ENCODE assay signal across 9 cellular contexts in the genomic region with DNA sequence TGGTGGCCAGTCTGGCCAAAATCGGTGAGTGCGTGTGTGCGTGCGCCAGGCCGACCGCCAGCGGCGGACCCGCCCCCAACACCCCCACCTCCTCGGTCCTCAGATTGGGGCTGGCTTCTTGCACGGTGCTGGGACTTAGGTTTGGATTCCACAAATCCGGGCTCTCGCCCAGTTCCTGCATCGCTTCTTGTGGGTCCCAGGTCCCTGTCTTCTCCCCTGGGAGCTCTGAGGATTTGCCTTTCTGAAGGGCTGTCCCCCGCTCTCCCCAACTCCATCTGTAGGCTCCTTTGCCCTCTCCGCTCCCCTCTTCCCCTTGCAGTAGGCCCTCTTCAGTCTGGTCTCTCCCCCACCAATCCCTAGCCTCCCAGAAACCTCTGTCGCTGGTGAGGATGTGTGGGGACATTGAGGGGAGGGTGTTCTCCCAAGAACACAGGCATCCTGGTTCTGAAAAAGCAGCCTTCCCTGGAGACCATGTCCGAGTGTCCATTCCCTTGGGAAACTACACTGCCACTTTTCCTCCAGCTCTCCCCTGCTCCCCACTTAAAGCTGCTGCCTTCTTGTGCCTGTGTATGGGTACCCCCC. TPM values are rescaled to one million over a fixed set of nuclear protein-coding genes. Genes with fewer than 3 reads are reported as not detected.
DNase-seq lines count a peak whose midpoint lies in the region; ATAC-seq, FAIRE-seq and TF ChIP-seq lines count a peak whose summit lies in the region.
"Had no signal": no experiment of that assay in that cellular context is flagged by ENCODE, and none has a peak within 500 bp of the region (broad histone marks: within the 10 kb centered on the region; RNA-seq: fewer than 3 reads in every experiment).

No MANE protein-coding gene starts in this region.

- no peaks in the 10 kb centered on the region for H3K9me3 ChIP-seq in adipocyte (ENCODE audit: control insufficient read depth, low read length)
- no peaks in the 10 kb centered on the region for H3K9me3 ChIP-seq in HepG2 (ENCODE audit: low read length)

- peak overlapping the region; percentile 63 for H3K4me3 Mint-ChIP-seq in activated naive CD4-positive, alpha-beta T cell treated with anti-CD3 and anti-CD28 coated beads, Interleukin-2, amount 10 ng/mL, durations not matched to agents 7 days and 5 days
- peak overlapping the region; percentile 87 for H3K4me3 Mint-ChIP-seq in type B pancreatic cell

- TF ChIP-seq RAD21 in HepG2 (CRISPR knock-in tag; IDR thresholded peaks at IDR 0.05), result no peak

- no peak for DNase-seq in activated naive CD4-positive, alpha-beta T cell treated with anti-CD3 and anti-CD28 coated beads, Interleukin-2, amount 10 ng/mL, durations not matched to agents 7 days and 5 days
- no peak for DNase-seq in activated naive CD4-positive, alpha-beta T cell treated with anti-CD3 and anti-CD28 coated beads, Interleukin-2, amount 50 U/mL, for 72 hours (ENCODE audit: low spot score in 2 of 2)
- DNase-seq in adipocyte (ENCODE audit: low read depth) (no peak), HepG2 (ENCODE audit: low spot score) (no peak), type B pancreatic cell (ENCODE audit: extremely low spot score, unreplicated experiment) (no peak), NCI-H345 (lab: John Stamatoyannopoulos, UW) (no peak), NCI-H2171 (lab: John Stamatoyannopoulos, UW) (no peak)
- DNase-seq in central memory CD4-positive, alpha-beta T cell, result no peak

- H3K27me3 Mint-ChIP-seq in activated naive CD4-positive, alpha-beta T cell treated with anti-CD3 and anti-CD28 coated beads, Interleukin-2, amount 10 ng/mL, durations not matched to agents 7 days and 5 days, result peaks cover 42% of the 10 kb centered on the region
- peaks cover 40% of the 10 kb centered on the region for H3K27me3 Mint-ChIP-seq in type B pancreatic cell

- H3K4me2 ChIP-seq in HepG2 (ENCODE audit: low read depth, low read length), result peak overlapping the region; percentile 97

- POLR2A ChIA-PET in HepG2 (lab: Yijun Ruan, JAX), result interaction anchor here (3.3 to 6.1 kb wide), 3 partner anchors 17 to 23 kb away, joined by 13 to 71 read pairs (median 24); a partner anchor contains a TSS

- TF ChIP-seq EP300 in HepG2 (IDR thresholded peaks at IDR 0.05; ENCODE audit: low read depth in 2 of 2, low read length in 2 of 2) (no peak), HepG2 (CRISPR knock-in tag; IDR thresholded peaks at IDR 0.05; ENCODE audit: borderline replicate concordance) (no peak)

- no peak for TF ChIP-seq POLR2A in HepG2 (IDR thresholded peaks at IDR 0.05; ENCODE audit: insufficient read depth in 1 of 2, low read depth in 2 of 2, low read length in 2 of 2)

- no peak for FAIRE-seq in HepG2 (lab: Jason Lieb, UNC)
- FAIRE-seq: G401.6 had no signal

- intact Hi-C loops in HepG2 (cut with micrococcal nuclease; ENCODE audit: unreplicated experiment), result no loop called here

- no peaks in the 10 kb centered on the region for H3K36me3 Mint-ChIP-seq in activated naive CD4-positive, alpha-beta T cell treated with anti-CD3 and anti-CD28 coated beads, Interleukin-2, amount 10 ng/mL, durations not matched to agents 7 days and 5 days
- peaks cover 5 to 11% of the 10 kb centered on the region in 2 donors for H3K36me3 Mint-ChIP-seq in activated naive CD4-positive, alpha-beta T cell treated with anti-CD3 and anti-CD28 coated beads, Interleukin-2, amount 50 U/mL, for 72 hours
- no peaks in the 10 kb centered on the region for H3K36me3 Mint-ChIP-seq in type B pancreatic cell

- CTCF ChIA-PET in activated naive CD4-positive, alpha-beta T cell treated with anti-CD3 and anti-CD28 coated beads, Interleukin-2, amount 10 ng/mL, durations not matched to agents 7 days and 5 days (lab: Charles Lee), result interaction anchor here (0.9 to 1.7 kb wide), 3 partner anchors 15 to 57 kb away, joined by 3 to 6 read pairs (median 3); a partner anchor contains a TSS
- CTCF ChIA-PET in HepG2 (lab: Yijun Ruan, JAX; ENCODE audit: low intra/inter-chr PET ratio, low total read pairs), result no interaction called here

- H4K20me1 ChIP-seq in HepG2 (ENCODE audit: insufficient read depth, low read length), result no peaks in the 10 kb centered on the region

- no peak for ATAC-seq in activated naive CD4-positive, alpha-beta T cell treated with anti-CD3 and anti-CD28 coated beads, Interleukin-2, amount 50 U/mL, for 72 hours
- ATAC-seq in HepG2, result no peak

- H3K4me3 ChIP-seq in adipocyte (ENCODE audit: low read length) (peak overlapping the region; percentile 92), HepG2 (replicated peaks in 1 of 3; ENCODE audit: insufficient read depth in 1 of 3, low read depth in 2 of 3, low read length in 3 of 3) (peak overlapping the region; percentile 59 to 85 (median 63))

- H3K27ac ChIP-seq in HepG2 (ENCODE audit: extremely low read length, insufficient read depth, low read length), result no peak overlapping the region

- H3K27me3 ChIP-seq in adipocyte (replicated peaks; ENCODE audit: control insufficient read depth, insufficient read depth, low read length) (no peaks in the 10 kb centered on the region), HepG2 (ENCODE audit: control insufficient read depth in 1 of 2, insufficient read depth in 2 of 2, low read length in 2 of 2) (peaks cover 0 to 22% of the 10 kb centered on the region in 2 experiments; a peak in 3 of 5 replicates)

- no TSS peak for BruUV-seq in HepG2 (replicated peaks; lab: Mats Ljungman, UMichigan)

- in situ Hi-C loops in HepG2 (cut with HindIII; ENCODE audit: extremely low pct_ligation_motif_present, low pct_unique_long_range_greater_than_20kb), result no loop called here

- H2AFZ ChIP-seq in HepG2 (ENCODE audit: low read length), result peak overlapping the region; percentile 50

- peak overlapping the region; percentile 6 for H3K27ac Mint-ChIP-seq in activated naive CD4-positive, alpha-beta T cell treated with anti-CD3 and anti-CD28 coated beads, Interleukin-2, amount 10 ng/mL, durations not matched to agents 7 days and 5 days
- H3K27ac Mint-ChIP-seq in activated naive CD4-positive, alpha-beta T cell treated with anti-CD3 and anti-CD28 coated beads, Interleukin-2, amount 50 U/mL, for 72 hours, result peak overlapping the region in 1 of 2 donors; percentile 72
- H3K27ac Mint-ChIP-seq in type B pancreatic cell, result no peak overlapping the region

- H3K9ac ChIP-seq in adipocyte (ENCODE audit: low read length) (peak overlapping the region; percentile 83), HepG2 (ENCODE audit: insufficient read depth, low read depth, low read length) (peak overlapping the region; percentile 53; the same call in 1 of the 2 replicates)

- H3K4me1 ChIP-seq in adipocyte (ENCODE audit: control insufficient read depth, insufficient read depth, low read length) (peaks cover 41% of the 10 kb centered on the region), HepG2 (ENCODE audit: insufficient read depth, low read length) (peaks cover 55% of the 10 kb centered on the region)

- 28% methylated on average over 9 of the region's 18 CpGs for WGBS in HepG2 (ENCODE audit: low lambda C conversion rate)

- no peak for TF ChIP-seq CTCF in HepG2 (CRISPR knock-in tag; IDR thresholded peaks at IDR 0.05)
- TF ChIP-seq CTCF in type B pancreatic cell (conservative IDR thresholded peaks at IDR 0.05), result no peak

- peaks cover 42% of the 10 kb centered on the region for H3K4me1 Mint-ChIP-seq in activated naive CD4-positive, alpha-beta T cell treated with anti-CD3 and anti-CD28 coated beads, Interleukin-2, amount 10 ng/mL, durations not matched to agents 7 days and 5 days
- peaks cover 22% of the 10 kb centered on the region for H3K4me1 Mint-ChIP-seq in type B pancreatic cell (ENCODE audit: unreplicated experiment)

- H3K9me3 Mint-ChIP-seq in activated naive CD4-positive, alpha-beta T cell treated with anti-CD3 and anti-CD28 coated beads, Interleukin-2, amount 10 ng/mL, durations not matched to agents 7 days and 5 days, result no peaks in the 10 kb centered on the region
- no peaks in the 10 kb centered on the region for H3K9me3 Mint-ChIP-seq in activated naive CD4-positive, alpha-beta T cell treated with anti-CD3 and anti-CD28 coated beads, Interleukin-2, amount 50 U/mL, for 72 hours
- no peaks in the 10 kb centered on the region for H3K9me3 Mint-ChIP-seq in type B pancreatic cell

- H3K36me3 ChIP-seq in adipocyte (ENCODE audit: control insufficient read depth, insufficient read depth, low read length, severe bottlenecking) (no peaks in the 10 kb centered on the region), HepG2 (replicated peaks in 1 of 2; ENCODE audit: control insufficient read depth in 1 of 2, insufficient read depth in 2 of 2, low read length in 2 of 2) (no peaks in the 10 kb centered on the region)

- no peaks in the 10 kb centered on the region for H3K79me2 ChIP-seq in HepG2 (ENCODE audit: insufficient read depth, low read length)

RNA-seq across cellular contexts. Expression of a gene that starts 0.5 kb away (rescaled TPM):
- 10 to 100 TPM in 1 of 2 donors, 1 to 10 TPM in 1; 8.3 to 13.6 TPM for total RNA-seq in activated naive CD4-positive, alpha-beta T cell treated with anti-CD3 and anti-CD28 coated beads, Interleukin-2, amount 50 U/mL, for 72 hours
- total RNA-seq in HepG2 (2016; rRNA removed; fragmentation: Illumina TruSeq; extraction: Trizol) (0.15 and 0.58 TPM in 2 replicates), type B pancreatic cell (ENCODE audit: low replicate concordance) (1.0 and 4.4 TPM in 2 replicates)
- 0.26 and 0.71 TPM in 2 replicates for total RNA-seq in HepG2 (2016; cell fraction: cytosol; rRNA removed; fragmentation: Illumina TruSeq; extraction: Trizol; ENCODE audit: low read depth)
- total RNA-seq in HepG2 (2016; cell fraction: insoluble cytoplasmic fraction; rRNA removed; fragmentation: Illumina TruSeq; extraction: Trizol), result 0.13 and 0.69 TPM in 2 replicates
- 0.21 and 0.46 TPM in 2 replicates for total RNA-seq in HepG2 (2016; cell fraction: membrane; rRNA removed; fragmentation: Illumina TruSeq; extraction: Trizol)
- total RNA-seq in HepG2 (2016; cell fraction: nucleus; rRNA removed; fragmentation: Illumina TruSeq; extraction: Trizol), result 0.81 and 1.1 TPM in 2 replicates
- 1.4 and 1.5 TPM in 2 replicates for polyA plus RNA-seq in HepG2 (2011; rRNA removed)
- polyA plus RNA-seq in HepG2 (2011; cell fraction: cytosol; rRNA removed), result 0.54 and 0.66 TPM in 2 replicates
- polyA plus RNA-seq in HepG2 (2011; cell fraction: nucleus; rRNA removed), result 11.5 and 16.1 TPM in 2 replicates
- 0.86 and 0.88 TPM in 2 replicates for polyA plus RNA-seq in HepG2 (2012)
- 0.06 and 0.33 TPM in 2 replicates for polyA plus RNA-seq in HepG2 (2016; cell fraction: cytosol; fragmentation: Illumina TruSeq; extraction: Trizol; ENCODE audit: low read depth)
- 0.11 and 0.30 TPM in 2 replicates for polyA plus RNA-seq in HepG2 (2016; cell fraction: insoluble cytoplasmic fraction; fragmentation: Illumina TruSeq; extraction: Trizol; ENCODE audit: low read depth)
- 0.14 and 0.19 TPM in 2 replicates for polyA plus RNA-seq in HepG2 (2016; cell fraction: membrane; fragmentation: Illumina TruSeq; extraction: Trizol; ENCODE audit: low read depth)
- 1.8 and 2.8 TPM in 2 replicates for polyA plus RNA-seq in HepG2 (2016; cell fraction: nucleus; fragmentation: Illumina TruSeq; extraction: Trizol; ENCODE audit: insufficient read depth, low read depth)
- polyA minus RNA-seq in HepG2 (2011; rRNA and poly(A)+ RNA removed; ENCODE audit: low replicate concordance), result 0.80 and 1.8 TPM in 2 replicates
- polyA minus RNA-seq in HepG2 (2011; cell fraction: cytosol; rRNA and poly(A)+ RNA removed), result 0.20 TPM in 1 of 2 replicates, not detected in the other
- 1.7 and 2.5 TPM in 2 replicates for polyA minus RNA-seq in HepG2 (2011; cell fraction: nucleus; rRNA and poly(A)+ RNA removed)

RNA-seq across cellular contexts. Expression of a gene that starts 2.0 kb away (rescaled TPM):
- total RNA-seq in activated naive CD4-positive, alpha-beta T cell treated with anti-CD3 and anti-CD28 coated beads, Interleukin-2, amount 50 U/mL, for 72 hours, result 100 to 1,000 TPM; 104 to 133 TPM
- total RNA-seq in HepG2 (2016; rRNA removed; fragmentation: Illumina TruSeq; extraction: Trizol), result 10.9 and 20.8 TPM in 2 replicates
- 5.1 and 5.8 TPM in 2 replicates for total RNA-seq in HepG2 (2016; cell fraction: cytosol; rRNA removed; fragmentation: Illumina TruSeq; extraction: Trizol; ENCODE audit: low read depth)
- 8.4 and 24.4 TPM in 2 replicates for total RNA-seq in HepG2 (2016; cell fraction: insoluble cytoplasmic fraction; rRNA removed; fragmentation: Illumina TruSeq; extraction: Trizol)
- 8.8 and 9.7 TPM in 2 replicates for total RNA-seq in HepG2 (2016; cell fraction: membrane; rRNA removed; fragmentation: Illumina TruSeq; extraction: Trizol)
- total RNA-seq in HepG2 (2016; cell fraction: nucleus; rRNA removed; fragmentation: Illumina TruSeq; extraction: Trizol), result 34.0 and 35.5 TPM in 2 replicates
- 15.0 and 20.0 TPM in 2 replicates for polyA plus RNA-seq in HepG2 (2011; rRNA removed)
- polyA plus RNA-seq in HepG2 (2011; cell fraction: cytosol; rRNA removed), result 3.6 and 6.2 TPM in 2 replicates
- 111 and 166 TPM in 2 replicates for polyA plus RNA-seq in HepG2 (2011; cell fraction: nucleus; rRNA removed)
- 18.8 and 19.0 TPM in 2 replicates for polyA plus RNA-seq in HepG2 (2012)
- polyA plus RNA-seq in HepG2 (2016; cell fraction: cytosol; fragmentation: Illumina TruSeq; extraction: Trizol; ENCODE audit: low read depth), result 3.2 and 3.7 TPM in 2 replicates
- polyA plus RNA-seq in HepG2 (2016; cell fraction: insoluble cytoplasmic fraction; fragmentation: Illumina TruSeq; extraction: Trizol; ENCODE audit: low read depth), result 8.1 and 13.0 TPM in 2 replicates
- 6.7 and 6.9 TPM in 2 replicates for polyA plus RNA-seq in HepG2 (2016; cell fraction: membrane; fragmentation: Illumina TruSeq; extraction: Trizol; ENCODE audit: low read depth)
- polyA plus RNA-seq in HepG2 (2016; cell fraction: nucleus; fragmentation: Illumina TruSeq; extraction: Trizol; ENCODE audit: insufficient read depth, low read depth), result 97.6 and 114 TPM in 2 replicates
- 13.4 and 16.3 TPM in 2 replicates for polyA minus RNA-seq in HepG2 (2011; rRNA and poly(A)+ RNA removed; ENCODE audit: low replicate concordance)
- 7.6 and 12.0 TPM in 2 replicates for polyA minus RNA-seq in HepG2 (2011; cell fraction: cytosol; rRNA and poly(A)+ RNA removed)
- 15.7 and 16.7 TPM in 2 replicates for polyA minus RNA-seq in HepG2 (2011; cell fraction: nucleus; rRNA and poly(A)+ RNA removed)
- 15.2 and 34.7 TPM in 2 replicates for total RNA-seq in type B pancreatic cell (ENCODE audit: low replicate concordance)

RNA-seq across cellular contexts. Expression of a gene that starts 22.3 kb away (rescaled TPM):
- total RNA-seq in activated naive CD4-positive, alpha-beta T cell treated with anti-CD3 and anti-CD28 coated beads, Interleukin-2, amount 50 U/mL, for 72 hours, result 10 to 100 TPM; 28.4 to 35.4 TPM
- total RNA-seq in HepG2 (2016; rRNA removed; fragmentation: Illumina TruSeq; extraction: Trizol), result 50.6 and 72.9 TPM in 2 replicates
- 46.7 and 49.0 TPM in 2 replicates for total RNA-seq in HepG2 (2016; cell fraction: cytosol; rRNA removed; fragmentation: Illumina TruSeq; extraction: Trizol; ENCODE audit: low read depth)
- 52.7 and 71.2 TPM in 2 replicates for total RNA-seq in HepG2 (2016; cell fraction: insoluble cytoplasmic fraction; rRNA removed; fragmentation: Illumina TruSeq; extraction: Trizol)
- total RNA-seq in HepG2 (2016; cell fraction: membrane; rRNA removed; fragmentation: Illumina TruSeq; extraction: Trizol), result 48.8 and 62.4 TPM in 2 replicates
- total RNA-seq in HepG2 (2016; cell fraction: nucleus; rRNA removed; fragmentation: Illumina TruSeq; extraction: Trizol), result 57.5 and 64.0 TPM in 2 replicates
- polyA plus RNA-seq in HepG2 (2011; rRNA removed), result 58.8 and 66.9 TPM in 2 replicates
- polyA plus RNA-seq in HepG2 (2011; cell fraction: cytosol; rRNA removed), result 86.4 and 95.7 TPM in 2 replicates
- 60.0 and 64.8 TPM in 2 replicates for polyA plus RNA-seq in HepG2 (2011; cell fraction: nucleus; rRNA removed)
- 38.6 and 40.1 TPM in 2 replicates for polyA plus RNA-seq in HepG2 (2012)
- 47.9 and 51.3 TPM in 2 replicates for polyA plus RNA-seq in HepG2 (2016; cell fraction: cytosol; fragmentation: Illumina TruSeq; extraction: Trizol; ENCODE audit: low read depth)
- 53.9 and 64.3 TPM in 2 replicates for polyA plus RNA-seq in HepG2 (2016; cell fraction: insoluble cytoplasmic fraction; fragmentation: Illumina TruSeq; extraction: Trizol; ENCODE audit: low read depth)
- 49.5 and 59.3 TPM in 2 replicates for polyA plus RNA-seq in HepG2 (2016; cell fraction: membrane; fragmentation: Illumina TruSeq; extraction: Trizol; ENCODE audit: low read depth)
- 92.5 and 95.8 TPM in 2 replicates for polyA plus RNA-seq in HepG2 (2016; cell fraction: nucleus; fragmentation: Illumina TruSeq; extraction: Trizol; ENCODE audit: insufficient read depth, low read depth)
- 76.4 and 93.1 TPM in 2 replicates for polyA minus RNA-seq in HepG2 (2011; rRNA and poly(A)+ RNA removed; ENCODE audit: low replicate concordance)
- 16.8 and 20.6 TPM in 2 replicates for polyA minus RNA-seq in HepG2 (2011; cell fraction: cytosol; rRNA and poly(A)+ RNA removed)
- polyA minus RNA-seq in HepG2 (2011; cell fraction: nucleus; rRNA and poly(A)+ RNA removed), result 58.8 and 60.5 TPM in 2 replicates
- 49.2 and 64.4 TPM in 2 replicates for total RNA-seq in type B pancreatic cell (ENCODE audit: low replicate concordance)

RNA-seq across cellular contexts. Expression of a gene that starts 30.1 kb away (rescaled TPM):
- 10 to 100 TPM in 1 of 2 donors, 1 to 10 TPM in 1; 9.5 to 23.2 TPM for total RNA-seq in activated naive CD4-positive, alpha-beta T cell treated with anti-CD3 and anti-CD28 coated beads, Interleukin-2, amount 50 U/mL, for 72 hours
- 9.0 and 13.6 TPM in 2 replicates for total RNA-seq in HepG2 (2016; rRNA removed; fragmentation: Illumina TruSeq; extraction: Trizol)
- 1.0 and 1.9 TPM in 2 replicates for total RNA-seq in HepG2 (2016; cell fraction: cytosol; rRNA removed; fragmentation: Illumina TruSeq; extraction: Trizol; ENCODE audit: low read depth)
- 8.8 and 11.1 TPM in 2 replicates for total RNA-seq in HepG2 (2016; cell fraction: insoluble cytoplasmic fraction; rRNA removed; fragmentation: Illumina TruSeq; extraction: Trizol)
- total RNA-seq in HepG2 (2016; cell fraction: membrane; rRNA removed; fragmentation: Illumina TruSeq; extraction: Trizol), result 2.5 and 2.8 TPM in 2 replicates
- 13.6 and 15.4 TPM in 2 replicates for total RNA-seq in HepG2 (2016; cell fraction: nucleus; rRNA removed; fragmentation: Illumina TruSeq; extraction: Trizol)
- polyA plus RNA-seq in HepG2 (2011; rRNA removed), result 7.1 and 13.6 TPM in 2 replicates
- polyA plus RNA-seq in HepG2 (2011; cell fraction: cytosol; rRNA removed), result 3.8 and 5.1 TPM in 2 replicates
- polyA plus RNA-seq in HepG2 (2011; cell fraction: nucleus; rRNA removed), result 65.5 and 71.7 TPM in 2 replicates
- 4.8 and 7.4 TPM in 2 replicates for polyA plus RNA-seq in HepG2 (2012)
- 0.52 and 0.53 TPM in 2 replicates for polyA plus RNA-seq in HepG2 (2016; cell fraction: cytosol; fragmentation: Illumina TruSeq; extraction: Trizol; ENCODE audit: low read depth)
- polyA plus RNA-seq in HepG2 (2016; cell fraction: insoluble cytoplasmic fraction; fragmentation: Illumina TruSeq; extraction: Trizol; ENCODE audit: low read depth), result 5.8 and 6.5 TPM in 2 replicates
- 1.3 TPM in 2 replicates for polyA plus RNA-seq in HepG2 (2016; cell fraction: membrane; fragmentation: Illumina TruSeq; extraction: Trizol; ENCODE audit: low read depth)
- 33.1 and 40.1 TPM in 2 replicates for polyA plus RNA-seq in HepG2 (2016; cell fraction: nucleus; fragmentation: Illumina TruSeq; extraction: Trizol; ENCODE audit: insufficient read depth, low read depth)
- 17.3 and 27.5 TPM in 2 replicates for polyA minus RNA-seq in HepG2 (2011; rRNA and poly(A)+ RNA removed; ENCODE audit: low replicate concordance)
- 3.0 and 10.6 TPM in 2 replicates for polyA minus RNA-seq in HepG2 (2011; cell fraction: cytosol; rRNA and poly(A)+ RNA removed)
- 8.5 and 10.2 TPM in 2 replicates for polyA minus RNA-seq in HepG2 (2011; cell fraction: nucleus; rRNA and poly(A)+ RNA removed)
- 2.9 and 3.8 TPM in 2 replicates for total RNA-seq in type B pancreatic cell (ENCODE audit: low replicate concordance)

RNA-seq across cellular contexts. Expression of a gene that starts 50.3 kb away (rescaled TPM):
- 1 to 10 TPM; 4.0 to 7.0 TPM for total RNA-seq in activated naive CD4-positive, alpha-beta T cell treated with anti-CD3 and anti-CD28 coated beads, Interleukin-2, amount 50 U/mL, for 72 hours
- total RNA-seq in HepG2 (2016; rRNA removed; fragmentation: Illumina TruSeq; extraction: Trizol) (0.58 and 2.6 TPM in 2 replicates), type B pancreatic cell (ENCODE audit: low replicate concordance) (9.6 and 19.8 TPM in 2 replicates)
- 0.61 and 0.97 TPM in 2 replicates for total RNA-seq in HepG2 (2016; cell fraction: cytosol; rRNA removed; fragmentation: Illumina TruSeq; extraction: Trizol; ENCODE audit: low read depth)
- 0.46 and 2.4 TPM in 2 replicates for total RNA-seq in HepG2 (2016; cell fraction: insoluble cytoplasmic fraction; rRNA removed; fragmentation: Illumina TruSeq; extraction: Trizol)
- total RNA-seq in HepG2 (2016; cell fraction: membrane; rRNA removed; fragmentation: Illumina TruSeq; extraction: Trizol), result 1.1 and 1.3 TPM in 2 replicates
- 5.3 and 6.4 TPM in 2 replicates for total RNA-seq in HepG2 (2016; cell fraction: nucleus; rRNA removed; fragmentation: Illumina TruSeq; extraction: Trizol)
- 4.0 and 5.7 TPM in 2 replicates for polyA plus RNA-seq in HepG2 (2011; rRNA removed)
- 1.1 and 2.2 TPM in 2 replicates for polyA plus RNA-seq in HepG2 (2011; cell fraction: cytosol; rRNA removed)
- 45.0 and 50.5 TPM in 2 replicates for polyA plus RNA-seq in HepG2 (2011; cell fraction: nucleus; rRNA removed)
- polyA plus RNA-seq in HepG2 (2012), result 2.3 and 4.2 TPM in 2 replicates
- 1.5 TPM in 2 replicates for polyA plus RNA-seq in HepG2 (2016; cell fraction: cytosol; fragmentation: Illumina TruSeq; extraction: Trizol; ENCODE audit: low read depth)
- polyA plus RNA-seq in HepG2 (2016; cell fraction: insoluble cytoplasmic fraction; fragmentation: Illumina TruSeq; extraction: Trizol; ENCODE audit: low read depth), result 0.64 and 0.70 TPM in 2 replicates
- polyA plus RNA-seq in HepG2 (2016; cell fraction: membrane; fragmentation: Illumina TruSeq; extraction: Trizol; ENCODE audit: low read depth), result 1.5 and 1.8 TPM in 2 replicates
- polyA plus RNA-seq in HepG2 (2016; cell fraction: nucleus; fragmentation: Illumina TruSeq; extraction: Trizol; ENCODE audit: insufficient read depth, low read depth), result 15.0 and 18.4 TPM in 2 replicates
- polyA minus RNA-seq in HepG2 (2011; rRNA and poly(A)+ RNA removed; ENCODE audit: low replicate concordance), result 2.2 and 4.9 TPM in 2 replicates
- 0.62 TPM in 1 of 2 replicates, not detected in the other for polyA minus RNA-seq in HepG2 (2011; cell fraction: cytosol; rRNA and poly(A)+ RNA removed)
- 3.5 and 6.0 TPM in 2 replicates for polyA minus RNA-seq in HepG2 (2011; cell fraction: nucleus; rRNA and poly(A)+ RNA removed)
